Comparison of ENCODE assay signal across 16 cellular contexts in the genomic region with DNA sequence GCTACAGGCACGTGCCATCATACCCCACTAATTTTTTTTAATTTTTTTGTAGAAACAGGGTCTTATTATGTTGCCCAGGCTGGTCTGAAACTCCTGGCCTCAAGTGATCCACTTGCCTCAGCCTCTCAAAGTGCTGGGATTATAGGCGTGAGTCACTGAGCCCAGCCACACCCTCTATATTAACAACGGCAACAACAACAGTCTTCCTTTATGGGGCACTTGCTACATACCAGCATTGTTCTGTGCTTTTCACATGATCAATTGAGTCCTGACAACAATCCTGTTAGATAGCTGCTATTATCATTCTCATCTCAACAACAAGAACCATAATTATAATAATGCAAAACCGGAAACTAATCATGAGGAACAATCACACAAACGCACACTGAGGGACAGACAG. TPM values are rescaled to one million over a fixed set of nuclear protein-coding genes. Genes with fewer than 3 reads are reported as not detected.
DNase-seq lines count a peak whose midpoint lies in the region; ATAC-seq, FAIRE-seq and TF ChIP-seq lines count a peak whose summit lies in the region.
"Had no signal": no experiment of that assay in that cellular context is flagged by ENCODE, and none has a peak within 500 bp of the region (broad histone marks: within the 10 kb centered on the region; RNA-seq: fewer than 3 reads in every experiment).

No MANE protein-coding gene starts in this region.

- no peak overlapping the region for H3K18ac ChIP-seq in H9 (ENCODE audit: insufficient read length, low read depth, low read length)

- no peaks in the 10 kb centered on the region; the same call in 1 of the 2 replicates for H3K4me1 ChIP-seq in H9 (ENCODE audit: insufficient read depth, low read length)
- peaks cover 11% of the 10 kb centered on the region; the same call in 1 of the 2 replicates for H3K4me1 ChIP-seq in PC-3 (ENCODE audit: insufficient read depth, low read length)
- H3K4me1 ChIP-seq in small intestine (ENCODE audit: control insufficient read depth in 2 of 2, insufficient read depth in 1 of 2, low read depth in 1 of 2, low read length in 1 of 2) = no peaks in the 10 kb centered on the region
- H3K4me1 ChIP-seq in heart left ventricle = peaks cover 0 to 13% (median 2%) of the 10 kb centered on the region in 12 donors
- H3K4me1 ChIP-seq in right atrium auricular region = peaks cover 0 to 12% of the 10 kb centered on the region in 2 donors

- FAIRE-seq in small intestine (lab: Jason Lieb, UNC) = no peak
- FAIRE-seq: H1 had no signal

- CTCF ChIA-PET in PC-3 (lab: Charles Lee) = no interaction called here

- TF ChIP-seq CTCF in H9 (conservative IDR thresholded peaks at IDR 0.05) (no peak), PC-3 (conservative IDR thresholded peaks at IDR 0.05; ENCODE audit: low read depth, low read length) (no peak), heart left ventricle (IDR thresholded peaks at IDR 0.05) (no peak), right atrium auricular region (IDR thresholded peaks at IDR 0.05) (no peak)

- H3F3A ChIP-seq in PC-3 (ENCODE audit: low read length, unreplicated experiment) = no peaks in the 10 kb centered on the region

- no peaks in the 10 kb centered on the region for H3K9me2 ChIP-seq in PC-3 (replicated peaks; ENCODE audit: low read length)

- H2BK5ac ChIP-seq in H9 (ENCODE audit: insufficient read length, low read length) = no peak overlapping the region

- H4K8ac ChIP-seq in H9 (replicated peaks; ENCODE audit: insufficient read length, low read depth, low read length) = no peak overlapping the region

- H4K91ac ChIP-seq in H9 (ENCODE audit: insufficient read length, low read depth, low read length) = no peak overlapping the region

- peaks cover 2% of the 10 kb centered on the region for H3K27me3 Mint-ChIP-seq in H9 (ENCODE audit: low read depth)
- H3K27me3 Mint-ChIP-seq: activated naive CD4-positive, alpha-beta T cell treated with anti-CD3 and anti-CD28 coated beads, Interleukin-2, amount 10 ng/mL, durations not matched to agents 7 days and 5 days had no signal

- DNase-seq in H9 (no peak), PC-3 (peak; percentile 54), fibroblast of peridontal ligament (ENCODE audit: extremely low read depth) (peak; percentile 27), small intestine (peak; percentile 71), heart left ventricle (no peak), right atrium auricular region (ENCODE audit: low spot score) (no peak), CD1c-positive myeloid dendritic cell (ENCODE audit: extremely low spot score) (no peak)
- DNase-seq: activated CD8-positive, alpha-beta T cell treated with anti-CD3 and anti-CD28 coated beads, Interleukin-2, amount 10 ng/mL, durations not matched to agents 7 days and 5 days; activated naive CD4-positive, alpha-beta T cell treated with anti-CD3 and anti-CD28 coated beads, Interleukin-2, amount 10 ng/mL, durations not matched to agents 7 days and 5 days; COR-L47; NCI-H1694 treated with DMSO at 0.1 percent for 48 hours; occipital lobe; T-helper 2 cell had no signal

- H3K27ac ChIP-seq in H9 (ENCODE audit: insufficient read length, low read depth, low read length) = no peak overlapping the region
- peak overlapping the region; percentile 26; the same call in 1 of the 2 replicates for H3K27ac ChIP-seq in PC-3 (ENCODE audit: low read length)
- peak overlapping the region in 1 of 2 donors; percentile 8 for H3K27ac ChIP-seq in small intestine (ENCODE audit: low read depth in 1 of 2, low read length in 1 of 2)
- no peak overlapping the region for H3K27ac ChIP-seq in heart left ventricle
- no peak overlapping the region for H3K27ac ChIP-seq in right atrium auricular region

- no peak overlapping the region for H3K14ac ChIP-seq in H9 (ENCODE audit: insufficient read depth, low read length)

- no peak overlapping the region for H3K4ac ChIP-seq in H9 (ENCODE audit: low read depth, low read length)

- H3K4me3 Mint-ChIP-seq in H9 = no peak overlapping the region
- H3K4me3 Mint-ChIP-seq: activated CD8-positive, alpha-beta T cell treated with anti-CD3 and anti-CD28 coated beads, Interleukin-2, amount 10 ng/mL, durations not matched to agents 7 days and 5 days; activated naive CD4-positive, alpha-beta T cell treated with anti-CD3 and anti-CD28 coated beads, Interleukin-2, amount 10 ng/mL, durations not matched to agents 7 days and 5 days; stimulated activated memory B cell treated with anti-CD40 and anti-IgM and Interleukin-4, amounts not matched to agents 10 μg/mL and 1 μg/mL and 100 μg/mL, for 72 hours had no signal

- H3K27me3 ChIP-seq in H9 (ENCODE audit: insufficient read depth, low read length) (no peaks in the 10 kb centered on the region), PC-3 (ENCODE audit: low read length) (no peaks in the 10 kb centered on the region), small intestine (ENCODE audit: control insufficient read depth in 2 of 2, insufficient read depth in 2 of 2, low read length in 2 of 2) (no peaks in the 10 kb centered on the region), heart left ventricle (no peaks in the 10 kb centered on the region), right atrium auricular region (no peaks in the 10 kb centered on the region)

- H3K56ac ChIP-seq in H9 (ENCODE audit: insufficient read length, low read depth, low read length) = no peak overlapping the region

- no peak overlapping the region for H3T11ph ChIP-seq in H9 (ENCODE audit: low read length)

- peaks cover 19 to 36% of the 10 kb centered on the region in 2 experiments for H3K4me1 Mint-ChIP-seq in H9

- intact Hi-C loops in PC-3 (cut with micrococcal nuclease) = no loop called here
- intact Hi-C loops in heart left ventricle (cut with DNase I) = loop anchor here in 2 of 10 donors (5.0 kb wide), 1 partner anchor 196 kb away; no protein-coding TSS in a partner anchor

- H4K20me1 ChIP-seq in H9 (ENCODE audit: control insufficient read depth, insufficient read depth, insufficient read length) (no peaks in the 10 kb centered on the region), PC-3 (ENCODE audit: low read length) (no peaks in the 10 kb centered on the region)

- no peak overlapping the region for H4K5ac ChIP-seq in H9 (ENCODE audit: insufficient read length, low read depth, low read length)

- no peak overlapping the region for H3K23ac ChIP-seq in H9 (ENCODE audit: insufficient read length, low read depth, low read length)

- no peaks in the 10 kb centered on the region for H3K9me3 ChIP-seq in H9 (ENCODE audit: control insufficient read depth, low read depth, low read length)
- no peaks in the 10 kb centered on the region for H3K9me3 ChIP-seq in PC-3 (ENCODE audit: low read length)
- no peaks in the 10 kb centered on the region for H3K9me3 ChIP-seq in small intestine (ENCODE audit: control insufficient read depth, low read depth)
- no peaks in the 10 kb centered on the region for H3K9me3 ChIP-seq in heart left ventricle
- no peaks in the 10 kb centered on the region for H3K9me3 ChIP-seq in right atrium auricular region

- no peak overlapping the region for H2AK5ac ChIP-seq in H9 (ENCODE audit: insufficient read length, low read length)

- H3K79me1 ChIP-seq in H9 (ENCODE audit: insufficient read depth, low read depth, low read length, poor library complexity, severe bottlenecking) = no peaks in the 10 kb centered on the region

- H2AFZ ChIP-seq in H9 (ENCODE audit: low read length) (no peak overlapping the region), PC-3 (ENCODE audit: low read length) (no peak overlapping the region)

- POLR2A ChIA-PET in PC-3 (lab: Charles Lee; ENCODE audit: unreplicated experiment) = no interaction called here

- H3K36me3 ChIP-seq in PC-3 (ENCODE audit: low read depth, low read length) (0 out of 2 replicates have a peak, but pooled peaks cover 3% of the 10 kb centered on the region), small intestine (ENCODE audit: control insufficient read depth in 2 of 2, insufficient read depth in 2 of 2, low read length in 2 of 2) (no peaks in the 10 kb centered on the region), heart left ventricle (peaks cover 0 to 54% (median 20%) of the 10 kb centered on the region in 9 donors), right atrium auricular region (peaks cover 21% of the 10 kb centered on the region)

- H3K4me3 ChIP-seq in PC-3 (ENCODE audit: low read length) = no peak overlapping the region
- no peak overlapping the region for H3K4me3 ChIP-seq in small intestine (ENCODE audit: low read depth in 1 of 2, low read length in 2 of 2)
- no peak overlapping the region for H3K4me3 ChIP-seq in heart left ventricle
- H3K4me3 ChIP-seq in right atrium auricular region = no peak overlapping the region

- H2BK15ac ChIP-seq in H9 (ENCODE audit: low read depth, low read length) = no peak overlapping the region

- H3K79me2 ChIP-seq in H9 (ENCODE audit: insufficient read depth, low read length) (no peaks in the 10 kb centered on the region), PC-3 (ENCODE audit: low read length) (no peaks in the 10 kb centered on the region)

- H3K36me3 Mint-ChIP-seq in H9 (ENCODE audit: insufficient read depth in 1 of 3, low read depth in 3 of 3) = peaks cover 16 to 55% (median 21%) of the 10 kb centered on the region in 3 experiments

- H2BK12ac ChIP-seq in H9 (ENCODE audit: insufficient read length, low read depth, low read length) = no peak overlapping the region

- no peaks in the 10 kb centered on the region for H3K9me3 Mint-ChIP-seq in H9
- H3K9me3 Mint-ChIP-seq: activated naive CD4-positive, alpha-beta T cell treated with anti-CD3 and anti-CD28 coated beads, Interleukin-2, amount 10 ng/mL, durations not matched to agents 7 days and 5 days; stimulated activated memory B cell treated with anti-CD40 and anti-IgM and Interleukin-4, amounts not matched to agents 10 μg/mL and 1 μg/mL and 100 μg/mL, for 72 hours had no signal

- H3K9ac ChIP-seq in H9 (ENCODE audit: extremely low read depth, insufficient read length, low read length) = no peak overlapping the region
- H3K9ac ChIP-seq in PC-3 (ENCODE audit: low read length) = no peak overlapping the region

- WGBS in H9 (ENCODE audit: extremely low coverage, insufficient read length, low lambda C conversion rate) = no CpG with 5 or more reads among the region's 5 CpGs
- 15 to 53% (median 35%) methylated on average over 5 of the region's 5 CpGs for WGBS in small intestine, 3 donors
- 85 to 92% (median 91%) methylated on average over 5 of the region's 5 CpGs for WGBS in heart left ventricle, 4 donors

- no TSS peak for BruUV-seq in PC-3 (replicated peaks; lab: Mats Ljungman, UMichigan)

- H2BK20ac ChIP-seq in H9 (ENCODE audit: low read depth, low read length, poor library complexity, severe bottlenecking) = no peak overlapping the region

- H3K23me2 ChIP-seq in H9 (ENCODE audit: insufficient read length, low read depth, low read length, poor library complexity, severe bottlenecking) = no peaks in the 10 kb centered on the region

- ATAC-seq in PC-3 (peak; percentile 98), heart left ventricle (no peak)
- ATAC-seq: activated CD8-positive, alpha-beta T cell treated with anti-CD3 and anti-CD28 coated beads, Interleukin-2, amount 10 ng/mL, durations not matched to agents 7 days and 5 days; stimulated activated memory B cell treated with anti-CD40 and anti-IgM and Interleukin-4, amounts not matched to agents 10 μg/mL and 1 μg/mL and 100 μg/mL, for 72 hours had no signal

- TF ChIP-seq POLR2A in heart left ventricle (IDR thresholded peaks at IDR 0.05) = no peak

- H2BK120ac ChIP-seq in H9 (ENCODE audit: low read depth, low read length, poor library complexity, severe bottlenecking) = no peak overlapping the region

- H3K4me2 ChIP-seq in H9 (ENCODE audit: insufficient read depth, insufficient read length, low read length) (no peak overlapping the region), PC-3 (ENCODE audit: low read length) (no peak overlapping the region)

- H3K27ac Mint-ChIP-seq in H9 = peak overlapping the region in 2 of 3 experiments; percentile 41 to 76; a peak in 2 of 7 replicates
- H3K27ac Mint-ChIP-seq: activated CD8-positive, alpha-beta T cell treated with anti-CD3 and anti-CD28 coated beads, Interleukin-2, amount 10 ng/mL, durations not matched to agents 7 days and 5 days; activated naive CD4-positive, alpha-beta T cell treated with anti-CD3 and anti-CD28 coated beads, Interleukin-2, amount 10 ng/mL, durations not matched to agents 7 days and 5 days; stimulated activated memory B cell treated with anti-CD40 and anti-IgM and Interleukin-4, amounts not matched to agents 10 μg/mL and 1 μg/mL and 100 μg/mL, for 72 hours had no signal

RNA-seq across cellular contexts. Expression of gene ARL5C, which starts 12.6 kb away (rescaled TPM):
- not detected in 2 replicates for total RNA-seq in H9 (2021)
- total RNA-seq in PC-3 (2014; rRNA removed) = 0.58 TPM in 1 of 2 replicates, not detected in the other
- polyA plus RNA-seq in small intestine = not detected
- not detected for total RNA-seq in heart left ventricle
- polyA plus RNA-seq in heart left ventricle = not detected
- total RNA-seq in right atrium auricular region = not detected
- total RNA-seq: activated CD8-positive, alpha-beta T cell treated with anti-CD3 and anti-CD28 coated beads, Interleukin-2, amount 10 ng/mL, durations not matched to agents 7 days and 5 days; H1; liver; occipital lobe had no signal
- polyA plus RNA-seq: H1, liver had no signal

RNA-seq across cellular contexts. Expression of gene CACNB1, which starts 19.0 kb away (rescaled TPM):
- 17.5 and 20.0 TPM in 2 replicates for total RNA-seq in H9 (2021)
- 4.3 and 6.0 TPM in 2 replicates for total RNA-seq in PC-3 (2014; rRNA removed)
- 1 to 10 TPM in 1 of 3 donors, under 1 TPM in 2; 0.45 to 3.7 (median 0.81) TPM for polyA plus RNA-seq in small intestine
- total RNA-seq in heart left ventricle = 10 to 100 TPM in 1 of 9 donors, 1 to 10 TPM in 8; 4.3 to 13.4 (median 7.1) TPM
- polyA plus RNA-seq in heart left ventricle = 10 to 100 TPM in 1 of 2 donors, 1 to 10 TPM in 1; 6.1 to 14.3 TPM
- 10 to 100 TPM in 1 of 2 donors, 1 to 10 TPM in 1; 3.6 to 13.4 TPM for total RNA-seq in right atrium auricular region

RNA-seq across cellular contexts. Expression of gene RPL19, which starts 21.6 kb away (rescaled TPM):
- total RNA-seq in H9 (2021) (2,038 and 2,051 TPM in 2 replicates), PC-3 (2014; rRNA removed) (2,496 and 2,509 TPM in 2 replicates), heart left ventricle (1,000 to 10,000 TPM in 6 of 9 donors, 100 to 1,000 TPM in 3; 836 to 1,525 (median 1,097) TPM), right atrium auricular region (1,000 to 10,000 TPM; 1,458 to 1,831 TPM)
- polyA plus RNA-seq in small intestine (1,000 to 10,000 TPM; 1,923 to 3,263 (median 3,147) TPM), heart left ventricle (1,000 to 10,000 TPM; 1,669 to 2,599 TPM)

RNA-seq across cellular contexts. Expression of gene PLXDC1, which starts 27.1 kb away (rescaled TPM):
- 1.6 and 2.0 TPM in 2 replicates for total RNA-seq in H9 (2021)
- total RNA-seq in PC-3 (2014; rRNA removed) = not detected in 2 replicates
- 10 to 100 TPM in 1 of 3 donors, 1 to 10 TPM in 2; 3.3 to 12.7 (median 3.5) TPM for polyA plus RNA-seq in small intestine
- total RNA-seq in heart left ventricle = 10 to 100 TPM in 7 of 9 donors, 1 to 10 TPM in 2; 6.3 to 17.4 (median 13.8) TPM
- polyA plus RNA-seq in heart left ventricle = 10 to 100 TPM in 1 of 2 donors, 1 to 10 TPM in 1; 4.8 to 13.3 TPM
- 1 to 10 TPM; 4.6 to 9.3 TPM for total RNA-seq in right atrium auricular region

RNA-seq across cellular contexts. Expression of gene STAC2, which starts 47.2 kb away (rescaled TPM):
- 1.5 and 2.5 TPM in 2 replicates for total RNA-seq in H9 (2021)
- not detected in 2 replicates for total RNA-seq in PC-3 (2014; rRNA removed)
- under 1 TPM in 1 of 3 donors, not detected in 2; 0.64 TPM for polyA plus RNA-seq in small intestine
- total RNA-seq in heart left ventricle = 1 to 10 TPM in 2 of 9 donors, under 1 TPM in 7; 0.16 to 3.6 (median 0.33) TPM
- 1 to 10 TPM in 1 of 2 donors, under 1 TPM in 1; 0.76 to 5.3 TPM for polyA plus RNA-seq in heart left ventricle
- 1 to 10 TPM in 1 of 2 donors, under 1 TPM in 1; 0.82 to 2.3 TPM for total RNA-seq in right atrium auricular region
- total RNA-seq: activated CD8-positive, alpha-beta T cell treated with anti-CD3 and anti-CD28 coated beads, Interleukin-2, amount 10 ng/mL, durations not matched to agents 7 days and 5 days; liver had no signal
- polyA plus RNA-seq: liver had no signal

Comparison
In these comparisons a context has a peak if more than half of its experiments do, and no peak if none do; other contexts are left out.
1. DNase-seq: peak in PC-3 (single experiment), fibroblast of peridontal ligament (single experiment) and small intestine (single experiment); none in H9 (single experiment), heart left ventricle (0 of 5), right atrium auricular region (single experiment) and CD1c-positive myeloid dendritic cell (single experiment).